ENCODE assay signal across 24 cellular contexts in genomic region chr1:15669864-15670263, GRCh38.
"Had no signal": no experiment of that assay in that cellular context is flagged by ENCODE, and none has a peak within 500 bp of the region (broad histone marks: within the 10 kb centered on the region; RNA-seq: fewer than 3 reads in every experiment).

No MANE protein-coding gene starts in this region.

- H3K36me3 ChIP-seq: MG63, SJSA1 had no signal

- H3K9me3 ChIP-seq: MG63, SJSA1 had no signal

- H3K27me3 ChIP-seq: MG63, SJSA1 had no signal

- FAIRE-seq: HTR-8/SVneo, RCC 7860 had no signal

- H3K4me1 ChIP-seq: SJSA1 had no signal

- H3K4me3 ChIP-seq: MG63, SJSA1, SK-N-MC had no signal

- DNase-seq: Karpas-422, KG1, MG63, NCI-H1092, NCI-H1105 treated with DMSO at 0.1 percent for 48 hours, NCI-H1417 treated with DMSO at 0.1 percent for 48 hours, NCI-H187, NCI-H2029, NCI-H2081 treated with DMSO at 0.1 percent for 48 hours, NCI-H2171, NCI-H226, NCI-H446, NCI-H510A, NCI-H524 treated with DMSO at 0.1 percent for 48 hours, NCI-H69, NCI-H774, Right ventricle myocardium superior, RPMI8226, SIG-M5 had no signal

- H3K27ac ChIP-seq: HL-60, SJSA1, SK-N-MC had no signal
